Comparison of ENCODE assay signal across 18 cellular contexts in genomic region chr2:148935791-148936190, GRCh38.
DNase-seq lines count a peak whose midpoint lies in the region; ATAC-seq, FAIRE-seq and TF ChIP-seq lines count a peak whose summit lies in the region.
"Had no signal": no experiment of that assay in that cellular context is flagged by ENCODE, and none has a peak within 500 bp of the region (broad histone marks: within the 10 kb centered on the region; RNA-seq: fewer than 3 reads in every experiment).

No MANE protein-coding gene starts in this region.

- no peaks in the 10 kb centered on the region for H4K20me1 ChIP-seq in astrocyte (ENCODE audit: insufficient read depth, low read length)

- H3K27ac Mint-ChIP-seq in astrocyte (ENCODE audit: unreplicated experiment): no peak overlapping the region
- H3K27ac Mint-ChIP-seq: CD4-positive, alpha-beta memory T cell had no signal

- H3K9me3 Mint-ChIP-seq in astrocyte (ENCODE audit: unreplicated experiment): no peaks in the 10 kb centered on the region
- H3K9me3 Mint-ChIP-seq: CD4-positive, alpha-beta memory T cell had no signal

- FAIRE-seq in RCC 7860 (lab: Jason Lieb, UNC) (no peak), astrocyte (lab: Jason Lieb, UNC) (no peak), D721Med (lab: Jason Lieb, UNC) (no peak)
- FAIRE-seq: A204.1, GM12878, H54 had no signal

- no peak overlapping the region for H3K27ac ChIP-seq in astrocyte (ENCODE audit: low read depth, low read length)
- H3K27ac ChIP-seq: C4-2B, GM23248 had no signal

- peaks cover under 1% of the 10 kb centered on the region for H3K4me1 Mint-ChIP-seq in astrocyte (ENCODE audit: low read depth, unreplicated experiment)
- H3K4me1 Mint-ChIP-seq: CD4-positive, alpha-beta memory T cell had no signal

- no peak overlapping the region for H3K4me3 ChIP-seq in astrocyte (ENCODE audit: insufficient read depth, low read depth, low read length)
- H3K4me3 ChIP-seq: GM12878, GM23248 had no signal

- peaks cover 5% of the 10 kb centered on the region for H3K36me3 Mint-ChIP-seq in astrocyte (ENCODE audit: low read depth, unreplicated experiment)

- ATAC-seq in HG02759 (IDR thresholded peaks at IDR 0.05; ENCODE audit: unreplicated experiment): no peak
- ATAC-seq: GM12878, HCT116 had no signal

- H3K4me2 ChIP-seq in astrocyte (ENCODE audit: low read length): no peak overlapping the region

- TF ChIP-seq CTCF in astrocyte (IDR thresholded peaks at IDR 0.05; ENCODE audit: insufficient read depth, low read depth, low read length) (no peak), D721Med (IDR thresholded peaks at IDR 0.05; ENCODE audit: insufficient read depth, missing control alignments) (no peak)

- no peak overlapping the region for H3K4me3 Mint-ChIP-seq in astrocyte (ENCODE audit: unreplicated experiment)
- H3K4me3 Mint-ChIP-seq: CD4-positive, alpha-beta memory T cell had no signal

- H3K9me3 ChIP-seq in astrocyte (ENCODE audit: insufficient read depth, low read depth, low read length): no peaks in the 10 kb centered on the region
- H3K9me3 ChIP-seq: BE2C had no signal

- peak; percentile 54 for DNase-seq in EL
- DNase-seq in RCC 7860 (ENCODE audit: low spot score): peak; percentile 5
- peak; percentile 3 for DNase-seq in astrocyte (ENCODE audit: low read depth)
- DNase-seq in kidney glomerular epithelial cell (lab: John Stamatoyannopoulos, UW): peak; percentile 20
- no peak for DNase-seq in D721Med (ENCODE audit: insufficient read length, low spot score)
- no peak for DNase-seq in head of caudate nucleus
- DNase-seq in activated T-cell treated with anti-CD3 and anti-CD28 coated beads, Interleukin-2, amount 50 U/mL, for 48 hours: no peak
- DNase-seq: BE2C; CD4-positive, alpha-beta memory T cell; DMS153; DMS79 treated with DMSO at 0.1 percent for 48 hours; GM23248 had no signal

- intact Hi-C loops in head of caudate nucleus (cut with DNase I): no loop called here

- H3K27me3 ChIP-seq in astrocyte (ENCODE audit: insufficient read depth, low read length): no peaks in the 10 kb centered on the region
- H3K27me3 ChIP-seq: BE2C had no signal

- H3K79me2 ChIP-seq in astrocyte (ENCODE audit: insufficient read depth, low read length): no peaks in the 10 kb centered on the region

- H2AFZ ChIP-seq in astrocyte (ENCODE audit: low read depth, low read length): no peak overlapping the region
- H2AFZ ChIP-seq: GM23248 had no signal

- H3K9ac ChIP-seq in astrocyte (ENCODE audit: low read length): no peak overlapping the region
- H3K9ac ChIP-seq: GM23248 had no signal

- H3K4me1 ChIP-seq in astrocyte (ENCODE audit: insufficient read depth, low read length): no peaks in the 10 kb centered on the region
- H3K4me1 ChIP-seq: BE2C had no signal

- no peaks in the 10 kb centered on the region for H3K36me3 ChIP-seq in astrocyte (ENCODE audit: insufficient read depth, low read length)
- H3K36me3 ChIP-seq: BE2C had no signal

- no peaks in the 10 kb centered on the region for H3K27me3 Mint-ChIP-seq in astrocyte (ENCODE audit: low read depth, unreplicated experiment)
- H3K27me3 Mint-ChIP-seq: CD4-positive, alpha-beta memory T cell had no signal

Comparison
In these comparisons a context has a peak if more than half of its experiments do, and no peak if none do; other contexts are left out.
1. DNase-seq: peak in EL (single experiment), RCC 7860 (single experiment), astrocyte (single experiment) and kidney glomerular epithelial cell (single experiment); none in D721Med (single experiment), head of caudate nucleus (0 of 42) and activated T-cell treated with anti-CD3 and anti-CD28 coated beads, Interleukin-2, amount 50 U/mL, for 48 hours (0 of 2).